In genomic region chr7:85765698-85766298, GRCh38 we compare ENCODE assay signal across 17 cellular contexts.
DNase-seq lines count a peak whose midpoint lies in the region; TF ChIP-seq lines count a peak whose summit lies in the region.
"Had no signal": no experiment of that assay in that cellular context is flagged by ENCODE, and none has a peak within 500 bp of the region (broad histone marks: within the 10 kb centered on the region; RNA-seq: fewer than 3 reads in every experiment).

No MANE protein-coding gene starts in this region.

- POLR2A ChIA-PET in Caco-2 (lab: Charles Lee): no interaction called here

- intact Hi-C loops in Caco-2 (cut with micrococcal nuclease; ENCODE audit: unreplicated experiment): loop anchor here (1.0 kb wide), 3 partner anchors 32 to 350 kb away; no protein-coding TSS in a partner anchor

- no peaks in the 10 kb centered on the region for H3K27me3 ChIP-seq in Caco-2 (replicated peaks; ENCODE audit: control insufficient read depth, insufficient read depth, low read length)

- DNase-seq in Caco-2 (peak; percentile 78 to 86), NCI-H748 treated with DMSO at 0.1 percent for 48 hours (lab: John Stamatoyannopoulos, UW) (peak; percentile 42), islet precursor cell (peak; percentile 63), progenitor cell of endocrine pancreas (ENCODE audit: low spot score, unreplicated experiment) (no peak), epidermal melanocyte (ENCODE audit: insufficient read length, low spot score) (no peak), GM03348 (ENCODE audit: low spot score) (no peak), NCI-H2029 treated with DMSO at 0.1 percent for 48 hours (lab: John Stamatoyannopoulos, UW) (no peak)
- no peak for DNase-seq in stimulated activated CD4-positive, alpha-beta T cell treated with anti-CD3 and anti-CD28 coated beads, Interleukin-2, amount 100 ng/mL, for 24 hours
- DNase-seq: AML-193; CD4-positive, CD25-positive, alpha-beta regulatory T cell; DND-41; Karpas-422; MV-4-11; NCI-H1436; NCI-H226; NCI-H774; Right ventricle myocardium superior had no signal

- H3K9me3 Mint-ChIP-seq in Caco-2 (ENCODE audit: unreplicated experiment): peaks cover 7% of the 10 kb centered on the region
- H3K9me3 Mint-ChIP-seq in progenitor cell of endocrine pancreas (ENCODE audit: low read depth): no peaks in the 10 kb centered on the region

- peaks cover 23% of the 10 kb centered on the region for H3K4me1 Mint-ChIP-seq in Caco-2 (ENCODE audit: low read depth, unreplicated experiment)
- peaks cover 44% of the 10 kb centered on the region for H3K4me1 Mint-ChIP-seq in progenitor cell of endocrine pancreas (ENCODE audit: low read depth)
- H3K4me1 Mint-ChIP-seq: CD4-positive, CD25-positive, alpha-beta regulatory T cell had no signal

- peak overlapping the region; percentile 48 for H3K4me3 Mint-ChIP-seq in Caco-2 (ENCODE audit: unreplicated experiment)
- H3K4me3 Mint-ChIP-seq in progenitor cell of endocrine pancreas (ENCODE audit: low read depth): peak overlapping the region; percentile 75
- H3K4me3 Mint-ChIP-seq: CD4-positive, CD25-positive, alpha-beta regulatory T cell had no signal

- H3K27me3 Mint-ChIP-seq in Caco-2 (ENCODE audit: insufficient read depth, unreplicated experiment) (no peaks in the 10 kb centered on the region), progenitor cell of endocrine pancreas (no peaks in the 10 kb centered on the region)
- H3K27me3 Mint-ChIP-seq: CD4-positive, CD25-positive, alpha-beta regulatory T cell had no signal

- H3K36me3 Mint-ChIP-seq in Caco-2 (ENCODE audit: insufficient read depth, unreplicated experiment) (peaks cover 5% of the 10 kb centered on the region), progenitor cell of endocrine pancreas (ENCODE audit: insufficient read depth) (no peaks in the 10 kb centered on the region)
- H3K36me3 Mint-ChIP-seq: CD4-positive, CD25-positive, alpha-beta regulatory T cell had no signal

- H3K4me1 ChIP-seq in Caco-2: peaks cover 25% of the 10 kb centered on the region

- no peak overlapping the region for H3K27ac Mint-ChIP-seq in Caco-2 (ENCODE audit: unreplicated experiment)
- peak overlapping the region; percentile 94 for H3K27ac Mint-ChIP-seq in progenitor cell of endocrine pancreas
- H3K27ac Mint-ChIP-seq: CD4-positive, CD25-positive, alpha-beta regulatory T cell had no signal

- BruUV-seq in Caco-2 (replicated peaks; lab: Mats Ljungman, UMichigan): no TSS peak

- TF ChIP-seq CTCF in Caco-2 (IDR thresholded peaks at IDR 0.05; ENCODE audit: insufficient read depth in 1 of 2, low read depth in 1 of 2, low read length in 1 of 2, severe bottlenecking in 1 of 2, unreplicated experiment in 1 of 2): no peak
- no peak for TF ChIP-seq CTCF in progenitor cell of endocrine pancreas (IDR thresholded peaks at IDR 0.05; ENCODE audit: unreplicated experiment)

- H3K9me3 ChIP-seq in Caco-2: peaks cover 4% of the 10 kb centered on the region; the same call in 1 of the 2 replicates

- H3K36me3 ChIP-seq in Caco-2 (ENCODE audit: control insufficient read depth, insufficient read depth, low read length): no peaks in the 10 kb centered on the region

- CTCF ChIA-PET in Caco-2 (lab: Charles Lee): no interaction called here

- peak overlapping the region; percentile 14; the same call in 1 of the 2 replicates for H3K4me3 ChIP-seq in Caco-2 (ENCODE audit: low read depth, low read length)

Comparison
In these comparisons a context has a peak if more than half of its experiments do, and no peak if none do; other contexts are left out.
1. DNase-seq: peak in Caco-2 (2 of 2), NCI-H748 treated with DMSO at 0.1 percent for 48 hours (single experiment) and islet precursor cell (single experiment); none in progenitor cell of endocrine pancreas (single experiment), epidermal melanocyte (single experiment), stimulated activated CD4-positive, alpha-beta T cell treated with anti-CD3 and anti-CD28 coated beads, Interleukin-2, amount 100 ng/mL, for 24 hours (0 of 2), GM03348 (single experiment) and NCI-H2029 treated with DMSO at 0.1 percent for 48 hours (single experiment).